In genomic region chr4:61662362-61662761, GRCh38 we compare ENCODE assay signal across 17 cellular contexts.
A peak's percentile ranks its signal among the peaks of the same experiment; 100 is the strongest.
DNase-seq lines count a peak whose midpoint lies in the region; ATAC-seq and TF ChIP-seq lines count a peak whose summit lies in the region.
"Had no signal": no experiment of that assay in that cellular context is flagged by ENCODE, and none has a peak within 500 bp of the region (broad histone marks: within the 10 kb centered on the region; RNA-seq: fewer than 3 reads in every experiment).

No MANE protein-coding gene starts in this region.

- no peak overlapping the region for H3K27ac Mint-ChIP-seq in stimulated activated effector memory CD8-positive, alpha-beta T cell treated with anti-CD3 and anti-CD28 coated beads, Interleukin-12 subunit alpha, Interleukin-12 subunit beta, amount 100 ng/mL, for 72 hours
- H3K27ac Mint-ChIP-seq in activated CD8-positive, alpha-beta T cell treated with anti-CD3 and anti-CD28 coated beads, Interleukin-2, amount 10 ng/mL, durations not matched to agents 7 days and 5 days, result no peak overlapping the region
- H3K27ac Mint-ChIP-seq: CD4-positive, alpha-beta memory T cell; HFFc6 had no signal

- TF ChIP-seq POLR2A in gastroesophageal sphincter (IDR thresholded peaks at IDR 0.05), result no peak

- no peak overlapping the region for H3K4me3 ChIP-seq in gastroesophageal sphincter
- H3K4me3 ChIP-seq in neuronal stem cell (ENCODE audit: low read length in 2 of 2), result peak overlapping the region in 1 of 2 donors; percentile 8
- H3K4me3 ChIP-seq in aorta (ENCODE audit: low read length in 2 of 2), result no peak overlapping the region
- H3K4me3 ChIP-seq: HAP-1 had no signal

- no peak overlapping the region for H2AFZ ChIP-seq in neuronal stem cell (ENCODE audit: low read length)

- no peaks in the 10 kb centered on the region for H3K27me3 Mint-ChIP-seq in activated CD8-positive, alpha-beta T cell treated with anti-CD3 and anti-CD28 coated beads, Interleukin-2, amount 10 ng/mL, durations not matched to agents 7 days and 5 days (ENCODE audit: low read depth)
- H3K27me3 Mint-ChIP-seq: CD4-positive, alpha-beta memory T cell had no signal

- no peak for DNase-seq in neuronal stem cell (ENCODE audit: low spot score)
- DNase-seq in stimulated activated effector memory CD8-positive, alpha-beta T cell treated with anti-CD3 and anti-CD28 coated beads, Interleukin-12 subunit alpha, Interleukin-12 subunit beta, amount 100 ng/mL, for 72 hours (ENCODE audit: low spot score in 2 of 2), result no peak
- DNase-seq in aorta, result no peak
- DNase-seq in hypothalamus (lab: John Stamatoyannopoulos, UW), result no peak
- no peak for DNase-seq in activated CD8-positive, alpha-beta T cell treated with anti-CD3 and anti-CD28 coated beads, Interleukin-2, amount 10 ng/mL, durations not matched to agents 7 days and 5 days
- DNase-seq: C1 segment of cervical spinal cord; Calu3; CD4-positive, alpha-beta memory T cell; COR-L47; DMS53; DMS79 treated with DMSO at 0.1 percent for 48 hours; GF-D8; GOT3; HFFc6 had no signal

- peaks cover 9% of the 10 kb centered on the region for H3K9me3 Mint-ChIP-seq in stimulated activated effector memory CD8-positive, alpha-beta T cell treated with anti-CD3 and anti-CD28 coated beads, Interleukin-12 subunit alpha, Interleukin-12 subunit beta, amount 100 ng/mL, for 72 hours
- H3K9me3 Mint-ChIP-seq in activated CD8-positive, alpha-beta T cell treated with anti-CD3 and anti-CD28 coated beads, Interleukin-2, amount 10 ng/mL, durations not matched to agents 7 days and 5 days (ENCODE audit: insufficient read depth), result peaks cover 5% of the 10 kb centered on the region

- POLR2A ChIA-PET in activated CD8-positive, alpha-beta T cell treated with anti-CD3 and anti-CD28 coated beads, Interleukin-2, amount 10 ng/mL, durations not matched to agents 7 days and 5 days (lab: Charles Lee), result no interaction called here

- TF ChIP-seq EP300 in gastroesophageal sphincter (IDR thresholded peaks at IDR 0.05), result no peak

- CTCF ChIA-PET in activated CD8-positive, alpha-beta T cell treated with anti-CD3 and anti-CD28 coated beads, Interleukin-2, amount 10 ng/mL, durations not matched to agents 7 days and 5 days (lab: Charles Lee), result no interaction called here

- H3K4ac ChIP-seq in neuronal stem cell (ENCODE audit: low read length), result no peak overlapping the region

- H3K23ac ChIP-seq in neuronal stem cell (ENCODE audit: low read depth, low read length, poor library complexity), result no peak overlapping the region

- peak overlapping the region; percentile 56 for H4K8ac ChIP-seq in neuronal stem cell (ENCODE audit: low read depth, low read length)

- H2BK15ac ChIP-seq in neuronal stem cell (ENCODE audit: low read length), result no peak overlapping the region

- H3K27ac ChIP-seq in gastroesophageal sphincter, result no peak overlapping the region
- no peak overlapping the region for H3K27ac ChIP-seq in neuronal stem cell (replicated peaks; ENCODE audit: low read length)
- no peak overlapping the region for H3K27ac ChIP-seq in aorta (ENCODE audit: low read depth in 1 of 2, low read length in 2 of 2)

- ATAC-seq in gastroesophageal sphincter, result peak; percentile 13
- peak; percentile 34 for ATAC-seq in stimulated activated effector memory CD8-positive, alpha-beta T cell treated with anti-CD3 and anti-CD28 coated beads, Interleukin-12 subunit alpha, Interleukin-12 subunit beta, amount 100 ng/mL, for 72 hours
- ATAC-seq in aorta (ENCODE audit: low FRiP score), result peak; percentile 11
- ATAC-seq in GM21360 (IDR thresholded peaks at IDR 0.05; ENCODE audit: unreplicated experiment), result no peak
- ATAC-seq in activated CD8-positive, alpha-beta T cell treated with anti-CD3 and anti-CD28 coated beads, Interleukin-2, amount 10 ng/mL, durations not matched to agents 7 days and 5 days, result no peak

- H3K4me1 Mint-ChIP-seq in stimulated activated effector memory CD8-positive, alpha-beta T cell treated with anti-CD3 and anti-CD28 coated beads, Interleukin-12 subunit alpha, Interleukin-12 subunit beta, amount 100 ng/mL, for 72 hours, result no peaks in the 10 kb centered on the region
- no peaks in the 10 kb centered on the region for H3K4me1 Mint-ChIP-seq in activated CD8-positive, alpha-beta T cell treated with anti-CD3 and anti-CD28 coated beads, Interleukin-2, amount 10 ng/mL, durations not matched to agents 7 days and 5 days (ENCODE audit: low read depth)
- H3K4me1 Mint-ChIP-seq: CD4-positive, alpha-beta memory T cell had no signal

- H3K4me3 Mint-ChIP-seq in stimulated activated effector memory CD8-positive, alpha-beta T cell treated with anti-CD3 and anti-CD28 coated beads, Interleukin-12 subunit alpha, Interleukin-12 subunit beta, amount 100 ng/mL, for 72 hours, result no peak overlapping the region
- H3K4me3 Mint-ChIP-seq in activated CD8-positive, alpha-beta T cell treated with anti-CD3 and anti-CD28 coated beads, Interleukin-2, amount 10 ng/mL, durations not matched to agents 7 days and 5 days, result no peak overlapping the region
- H3K4me3 Mint-ChIP-seq: CD4-positive, alpha-beta memory T cell; HFFc6 had no signal

- H3K36me3 ChIP-seq in gastroesophageal sphincter (no peaks in the 10 kb centered on the region), neuronal stem cell (replicated peaks in 1 of 2; ENCODE audit: control insufficient read depth in 2 of 2, insufficient read depth in 2 of 2, low read length in 2 of 2) (peaks cover 7 to 12% of the 10 kb centered on the region in 2 donors), aorta (ENCODE audit: control insufficient read depth in 1 of 2, insufficient read depth in 2 of 2, low read length in 1 of 2) (no peaks in the 10 kb centered on the region)
- H3K36me3 ChIP-seq: HAP-1 had no signal

- no peak overlapping the region for H2BK12ac ChIP-seq in neuronal stem cell (ENCODE audit: low read length)

- H2AK5ac ChIP-seq in neuronal stem cell (ENCODE audit: low read depth, low read length), result peak overlapping the region; percentile 60

- H3K4me2 ChIP-seq in neuronal stem cell (ENCODE audit: insufficient read depth, low read length, poor library complexity, severe bottlenecking), result no peak overlapping the region

- no peaks in the 10 kb centered on the region for H3K79me1 ChIP-seq in neuronal stem cell (ENCODE audit: low read depth, low read length)

- no peak overlapping the region for H4K91ac ChIP-seq in neuronal stem cell (ENCODE audit: low read depth, low read length, poor library complexity)

- no peak overlapping the region for H3K9ac ChIP-seq in neuronal stem cell (ENCODE audit: low read depth, low read length, poor library complexity)

- H2BK5ac ChIP-seq in neuronal stem cell (ENCODE audit: low read length), result no peak overlapping the region

- H3K27me3 ChIP-seq in gastroesophageal sphincter (no peaks in the 10 kb centered on the region), neuronal stem cell (ENCODE audit: control insufficient read depth in 3 of 3, insufficient read depth in 3 of 3, low read depth in 1 of 3, low read length in 3 of 3) (no peaks in the 10 kb centered on the region), aorta (ENCODE audit: control insufficient read depth in 1 of 2, insufficient read depth in 2 of 2, low read length in 1 of 2) (no peaks in the 10 kb centered on the region)

- intact Hi-C loops in aorta (cut with DNase I), result no loop called here

- H3K14ac ChIP-seq in neuronal stem cell (ENCODE audit: low read length), result peak overlapping the region; percentile 76

- H3K4me1 ChIP-seq in gastroesophageal sphincter (no peaks in the 10 kb centered on the region), neuronal stem cell (ENCODE audit: control insufficient read depth in 2 of 2, insufficient read depth in 1 of 2, low read depth in 1 of 2, low read length in 2 of 2) (peaks cover 9 to 20% of the 10 kb centered on the region in 2 donors), aorta (ENCODE audit: control insufficient read depth in 1 of 2, insufficient read depth in 2 of 2, low read length in 2 of 2) (no peaks in the 10 kb centered on the region)

- H3K36me3 Mint-ChIP-seq in stimulated activated effector memory CD8-positive, alpha-beta T cell treated with anti-CD3 and anti-CD28 coated beads, Interleukin-12 subunit alpha, Interleukin-12 subunit beta, amount 100 ng/mL, for 72 hours, result no peaks in the 10 kb centered on the region
- H3K36me3 Mint-ChIP-seq in activated CD8-positive, alpha-beta T cell treated with anti-CD3 and anti-CD28 coated beads, Interleukin-2, amount 10 ng/mL, durations not matched to agents 7 days and 5 days (ENCODE audit: low read depth), result no peaks in the 10 kb centered on the region
- H3K36me3 Mint-ChIP-seq: CD4-positive, alpha-beta memory T cell had no signal

- H3K18ac ChIP-seq in neuronal stem cell (ENCODE audit: low read length), result peak overlapping the region; percentile 72

- WGBS in gastroesophageal sphincter (ENCODE audit: low coverage in 1 of 2), 2 donors, result no CpG with 5 or more reads among the region's 5 CpGs
- WGBS in neuronal stem cell (ENCODE audit: extremely low coverage in 2 of 2, insufficient read length in 2 of 2, insufficient replicate concordance in 1 of 2), 2 donors, result no CpG with 5 or more reads among the region's 5 CpGs
- WGBS in aorta, 2 donors, result 97 to 98% methylated on average over 5 of the region's 5 CpGs

- no peak overlapping the region for H2BK120ac ChIP-seq in neuronal stem cell (ENCODE audit: low read depth, low read length)

- TF ChIP-seq CTCF in gastroesophageal sphincter (IDR thresholded peaks at IDR 0.05), result no peak

- peaks cover 0 to 7% (median 0%) of the 10 kb centered on the region in 3 donors for H3K9me3 ChIP-seq in gastroesophageal sphincter
- H3K9me3 ChIP-seq in neuronal stem cell (replicated peaks in 1 of 2; ENCODE audit: control insufficient read depth in 2 of 2, insufficient read depth in 1 of 2, low read depth in 1 of 2, low read length in 2 of 2), result peaks cover 14 to 22% of the 10 kb centered on the region in 2 donors
- H3K9me3 ChIP-seq in aorta (ENCODE audit: control insufficient read depth, low read length), result no peaks in the 10 kb centered on the region
- H3K9me3 ChIP-seq: HAP-1 had no signal

Comparison
In these comparisons a context has a peak if more than half of its experiments do, and no peak if none do; other contexts are left out.
1. ATAC-seq: peak in gastroesophageal sphincter (single experiment), stimulated activated effector memory CD8-positive, alpha-beta T cell treated with anti-CD3 and anti-CD28 coated beads, Interleukin-12 subunit alpha, Interleukin-12 subunit beta, amount 100 ng/mL, for 72 hours (single experiment) and aorta (single experiment); none in GM21360 (single experiment) and activated CD8-positive, alpha-beta T cell treated with anti-CD3 and anti-CD28 coated beads, Interleukin-2, amount 10 ng/mL, durations not matched to agents 7 days and 5 days (single experiment).